In genomic region chr2:157789933-157790511, GRCh38 we compare ENCODE assay signal across 1 cellular context.
TF ChIP-seq lines count a peak whose summit lies in the region.

No MANE protein-coding gene starts in this region.

TF ChIP-seq in K562, 482 proteins besides CTCF, POLR2A, EP300 and RAD21 (continued from another document):
- TF ChIP-seq, protein P1, sequence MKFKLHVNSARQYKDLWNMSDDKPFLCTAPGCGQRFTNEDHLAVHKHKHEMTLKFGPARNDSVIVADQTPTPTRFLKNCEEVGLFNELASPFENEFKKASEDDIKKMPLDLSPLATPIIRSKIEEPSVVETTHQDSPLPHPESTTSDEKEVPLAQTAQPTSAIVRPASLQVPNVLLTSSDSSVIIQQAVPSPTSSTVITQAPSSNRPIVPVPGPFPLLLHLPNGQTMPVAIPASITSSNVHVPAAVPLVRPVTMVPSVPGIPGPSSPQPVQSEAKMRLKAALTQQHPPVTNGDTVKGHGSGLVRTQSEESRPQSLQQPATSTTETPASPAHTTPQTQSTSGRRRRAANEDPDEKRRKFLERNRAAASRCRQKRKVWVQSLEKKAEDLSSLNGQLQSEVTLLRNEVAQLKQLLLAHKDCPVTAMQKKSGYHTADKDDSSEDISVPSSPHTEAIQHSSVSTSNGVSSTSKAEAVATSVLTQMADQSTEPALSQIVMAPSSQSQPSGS (CRISPR knock-in tag; IDR thresholded peaks at IDR 0.05): no peak
- TF ChIP-seq, protein P2, sequence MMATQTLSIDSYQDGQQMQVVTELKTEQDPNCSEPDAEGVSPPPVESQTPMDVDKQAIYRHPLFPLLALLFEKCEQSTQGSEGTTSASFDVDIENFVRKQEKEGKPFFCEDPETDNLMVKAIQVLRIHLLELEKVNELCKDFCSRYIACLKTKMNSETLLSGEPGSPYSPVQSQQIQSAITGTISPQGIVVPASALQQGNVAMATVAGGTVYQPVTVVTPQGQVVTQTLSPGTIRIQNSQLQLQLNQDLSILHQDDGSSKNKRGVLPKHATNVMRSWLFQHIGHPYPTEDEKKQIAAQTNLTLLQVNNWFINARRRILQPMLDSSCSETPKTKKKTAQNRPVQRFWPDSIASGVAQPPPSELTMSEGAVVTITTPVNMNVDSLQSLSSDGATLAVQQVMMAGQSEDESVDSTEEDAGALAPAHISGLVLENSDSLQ (IDR thresholded peaks at IDR 0.05): no peak
- no peak for TF ChIP-seq MEF2D (tag; conservative IDR thresholded peaks at IDR 0.05; ENCODE audit: low read depth)
- TF ChIP-seq NR2C1 (IDR thresholded peaks at IDR 0.05): no peak
- TF ChIP-seq NR2C1 (tag; IDR thresholded peaks at IDR 0.05): peak; percentile 9; the same call in 1 of the 2 replicates
- TF ChIP-seq NR3C1 (CRISPR knock-in tag; IDR thresholded peaks at IDR 0.05): no peak
- TF ChIP-seq ZNF764 (CRISPR knock-in tag; IDR thresholded peaks at IDR 0.05; ENCODE audit: low read depth): no peak
- TF ChIP-seq, protein P3, sequence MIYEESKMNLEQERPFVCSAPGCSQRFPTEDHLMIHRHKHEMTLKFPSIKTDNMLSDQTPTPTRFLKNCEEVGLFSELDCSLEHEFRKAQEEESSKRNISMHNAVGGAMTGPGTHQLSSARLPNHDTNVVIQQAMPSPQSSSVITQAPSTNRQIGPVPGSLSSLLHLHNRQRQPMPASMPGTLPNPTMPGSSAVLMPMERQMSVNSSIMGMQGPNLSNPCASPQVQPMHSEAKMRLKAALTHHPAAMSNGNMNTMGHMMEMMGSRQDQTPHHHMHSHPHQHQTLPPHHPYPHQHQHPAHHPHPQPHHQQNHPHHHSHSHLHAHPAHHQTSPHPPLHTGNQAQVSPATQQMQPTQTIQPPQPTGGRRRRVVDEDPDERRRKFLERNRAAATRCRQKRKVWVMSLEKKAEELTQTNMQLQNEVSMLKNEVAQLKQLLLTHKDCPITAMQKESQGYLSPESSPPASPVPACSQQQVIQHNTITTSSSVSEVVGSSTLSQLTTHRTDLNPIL (CRISPR knock-in tag; IDR thresholded peaks at IDR 0.05): no peak
- TF ChIP-seq HDAC8 (tag; IDR thresholded peaks at IDR 0.05): no peak
- no peak for TF ChIP-seq NCOA6 (IDR thresholded peaks at IDR 0.05)
- no peak for TF ChIP-seq KAT7 (CRISPR knock-in tag; IDR thresholded peaks at IDR 0.05; ENCODE audit: borderline replicate concordance)
- no peak for TF ChIP-seq RBM25 (IDR thresholded peaks at IDR 0.05; ENCODE audit: low read depth, low read length, severe bottlenecking)
- peak; percentile 68 to 75 for TF ChIP-seq NRF1 (conservative IDR thresholded peaks at IDR 0.05 in 1 of 2, IDR thresholded peaks at IDR 0.05 in 1 of 2)
- TF ChIP-seq L3MBTL2 (IDR thresholded peaks at IDR 0.05): no peak
- TF ChIP-seq ZNF830 (CRISPR knock-in tag; IDR thresholded peaks at IDR 0.05): no peak
- TF ChIP-seq ZBTB5 (IDR thresholded peaks at IDR 0.05): no peak
- TF ChIP-seq PRPF4 (IDR thresholded peaks at IDR 0.05; ENCODE audit: insufficient read depth, low read depth, low read length, poor library complexity, severe bottlenecking): no peak
- no peak for TF ChIP-seq ZNF639 (CRISPR knock-in tag; conservative IDR thresholded peaks at IDR 0.05 in 1 of 2, IDR thresholded peaks at IDR 0.05 in 1 of 2)
- TF ChIP-seq RBM22 (IDR thresholded peaks at IDR 0.05; ENCODE audit: low read depth, low read length, poor library complexity, severe bottlenecking): no peak
- no peak for TF ChIP-seq SRSF3 (IDR thresholded peaks at IDR 0.05; ENCODE audit: insufficient read depth, low read length)
- no peak for TF ChIP-seq TCF7 (IDR thresholded peaks at IDR 0.05; ENCODE audit: borderline replicate concordance)
- no peak for TF ChIP-seq IRF2 (CRISPR knock-in tag; IDR thresholded peaks at IDR 0.05)
- peak; percentile 23; the same call in 1 of the 2 replicates for TF ChIP-seq RFX1 (IDR thresholded peaks at IDR 0.05)
- no peak for TF ChIP-seq CCAR2 (IDR thresholded peaks at IDR 0.05; ENCODE audit: low read depth, low read length)
- TF ChIP-seq, protein P4, sequence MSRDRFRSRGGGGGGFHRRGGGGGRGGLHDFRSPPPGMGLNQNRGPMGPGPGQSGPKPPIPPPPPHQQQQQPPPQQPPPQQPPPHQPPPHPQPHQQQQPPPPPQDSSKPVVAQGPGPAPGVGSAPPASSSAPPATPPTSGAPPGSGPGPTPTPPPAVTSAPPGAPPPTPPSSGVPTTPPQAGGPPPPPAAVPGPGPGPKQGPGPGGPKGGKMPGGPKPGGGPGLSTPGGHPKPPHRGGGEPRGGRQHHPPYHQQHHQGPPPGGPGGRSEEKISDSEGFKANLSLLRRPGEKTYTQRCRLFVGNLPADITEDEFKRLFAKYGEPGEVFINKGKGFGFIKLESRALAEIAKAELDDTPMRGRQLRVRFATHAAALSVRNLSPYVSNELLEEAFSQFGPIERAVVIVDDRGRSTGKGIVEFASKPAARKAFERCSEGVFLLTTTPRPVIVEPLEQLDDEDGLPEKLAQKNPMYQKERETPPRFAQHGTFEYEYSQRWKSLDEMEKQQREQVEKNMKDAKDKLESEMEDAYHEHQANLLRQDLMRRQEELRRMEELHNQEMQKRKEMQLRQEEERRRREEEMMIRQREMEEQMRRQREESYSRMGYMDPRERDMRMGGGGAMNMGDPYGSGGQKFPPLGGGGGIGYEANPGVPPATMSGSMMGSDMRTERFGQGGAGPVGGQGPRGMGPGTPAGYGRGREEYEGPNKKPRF (IDR thresholded peaks at IDR 0.05; ENCODE audit: low read depth, low read length): no peak
- no peak for TF ChIP-seq MTA2 (IDR thresholded peaks at IDR 0.05; ENCODE audit: low read depth)
- TF ChIP-seq FOXJ3 (CRISPR knock-in tag; IDR thresholded peaks at IDR 0.05): 0 out of 2 replicates have a peak, but pooled peaks have one; percentile 49
